Comparison of ENCODE assay signal across 9 cellular contexts in the genomic region with DNA sequence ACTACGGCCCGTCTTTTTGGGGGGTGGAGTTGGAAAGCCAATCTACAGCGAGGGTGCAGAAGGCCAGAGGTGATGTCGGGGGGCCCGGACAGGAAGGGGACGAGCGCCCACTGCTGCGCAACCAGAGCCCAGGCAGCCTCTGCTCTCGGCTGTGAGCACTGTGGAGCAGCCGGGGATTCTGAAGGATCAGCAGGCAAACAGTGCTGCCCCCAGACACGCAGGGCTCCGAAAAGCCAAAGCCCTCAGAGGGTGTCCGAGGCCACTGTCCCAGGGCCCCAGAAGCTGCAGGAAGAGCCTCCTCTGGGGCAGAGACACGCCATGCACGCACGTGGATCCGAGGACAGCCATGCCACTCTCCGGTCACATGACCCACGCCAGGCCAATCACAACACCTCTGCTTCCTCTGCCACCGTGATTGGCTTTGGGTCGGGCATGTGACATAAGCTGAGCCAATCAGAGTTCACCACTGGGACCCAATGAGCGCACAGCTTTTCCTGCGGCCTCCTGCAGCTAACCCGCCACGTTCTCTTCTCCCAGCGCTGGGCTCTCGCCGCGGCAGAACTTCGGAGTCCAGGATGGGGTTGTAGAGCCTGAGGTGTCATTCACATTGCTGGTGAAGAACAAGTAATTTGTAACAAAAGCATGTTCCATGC. TPM values are rescaled to one million over a fixed set of nuclear protein-coding genes. Genes with fewer than 3 reads are reported as not detected.
A peak's percentile ranks its signal among the peaks of the same experiment; 100 is the strongest.
DNase-seq lines count a peak whose midpoint lies in the region; ATAC-seq and TF ChIP-seq lines count a peak whose summit lies in the region.
"Had no signal": no experiment of that assay in that cellular context is flagged by ENCODE, and none has a peak within 500 bp of the region (broad histone marks: within the 10 kb centered on the region; RNA-seq: fewer than 3 reads in every experiment).

No MANE protein-coding gene starts in this region.

- peak overlapping the region in 1 of 2 experiments; percentile 28 for H3K18ac ChIP-seq in mesenchymal stem cell (ENCODE audit: low read depth in 1 of 2, low read length in 2 of 2)

- H2BK12ac ChIP-seq in mesenchymal stem cell (ENCODE audit: low read length in 2 of 2), result no peak overlapping the region

- H3K4me1 ChIP-seq in mesenchymal stem cell (ENCODE audit: control insufficient read depth, insufficient read depth, low read depth, low read length), result peaks cover 7% of the 10 kb centered on the region

- no peak overlapping the region for H3K14ac ChIP-seq in mesenchymal stem cell (ENCODE audit: low read length in 2 of 2)

- DNase-seq in COR-L47 (lab: John Stamatoyannopoulos, UW) (peak; percentile 31), MG63 (peak; percentile 75), caudate nucleus (lab: John Stamatoyannopoulos, UW) (peak in 60 of 61 donors; percentile 12 to 93 (median 72)), mesenchymal stem cell (no peak), T-helper 2 cell (no peak), GM10266 (ENCODE audit: extremely low spot score) (no peak)

- no peak overlapping the region for H2BK15ac ChIP-seq in mesenchymal stem cell (ENCODE audit: low read depth, poor library complexity, severe bottlenecking)

- H4K8ac ChIP-seq in mesenchymal stem cell (ENCODE audit: low read length), result peak overlapping the region; percentile 61

- H3K27me3 ChIP-seq in MG63 (no peaks in the 10 kb centered on the region), mesenchymal stem cell (ENCODE audit: control insufficient read depth in 1 of 2, insufficient read depth in 1 of 2, low read length in 2 of 2) (no peaks in the 10 kb centered on the region)

- no peaks in the 10 kb centered on the region for H3K9me3 ChIP-seq in MG63
- peaks cover 4% of the 10 kb centered on the region for H3K9me3 ChIP-seq in mesenchymal stem cell (ENCODE audit: control insufficient read depth, low read length)

- H3K4ac ChIP-seq in mesenchymal stem cell (ENCODE audit: low read depth in 1 of 2, low read length in 2 of 2), result no peak overlapping the region

- ATAC-seq in HG03095 (IDR thresholded peaks at IDR 0.05; ENCODE audit: unreplicated experiment) (no peak), HG03025 (IDR thresholded peaks at IDR 0.05; ENCODE audit: low FRiP score, unreplicated experiment) (no peak)

- no peaks in the 10 kb centered on the region; the same call in 1 of the 2 replicates for H3K36me3 ChIP-seq in MG63
- H3K36me3 ChIP-seq in mesenchymal stem cell (ENCODE audit: control insufficient read depth in 1 of 2, insufficient read depth in 2 of 2, low read depth in 1 of 2, low read length in 2 of 2), result peaks cover 0 to 9% of the 10 kb centered on the region in 2 experiments

- H3K9ac ChIP-seq in mesenchymal stem cell (ENCODE audit: low read length), result peak overlapping the region; percentile 74

- H3K79me1 ChIP-seq in mesenchymal stem cell (replicated peaks; ENCODE audit: low read length, poor library complexity, severe bottlenecking), result no peaks in the 10 kb centered on the region

- H3K27ac ChIP-seq in caudate nucleus (ENCODE audit: low read depth, low read length) (peak overlapping the region; percentile 41), mesenchymal stem cell (ENCODE audit: low read length, poor library complexity, severe bottlenecking) (no peak overlapping the region)
- H3K27ac ChIP-seq: HL-60 had no signal

- no peak overlapping the region for H2BK5ac ChIP-seq in mesenchymal stem cell (ENCODE audit: low read depth, low read length, poor library complexity, severe bottlenecking)

- H3K4me2 ChIP-seq in mesenchymal stem cell (ENCODE audit: low read length, poor library complexity, severe bottlenecking), result no peak overlapping the region

- H3K4me3 ChIP-seq in MG63, result 0 out of 2 replicates have a peak overlapping the region, but pooled peaks have one; percentile 8
- H3K4me3 ChIP-seq in mesenchymal stem cell (ENCODE audit: insufficient read depth in 1 of 2, low read depth in 1 of 2, low read length in 2 of 2), result peak overlapping the region in 1 of 2 experiments; percentile 67

- no peak overlapping the region for H2AK5ac ChIP-seq in mesenchymal stem cell (ENCODE audit: low read length, severe bottlenecking)

- 94% methylated on average over 29 of the region's 30 CpGs for WGBS in mesenchymal stem cell

- H4K91ac ChIP-seq in mesenchymal stem cell (ENCODE audit: low read length), result peak overlapping the region; percentile 27

- TF ChIP-seq CTCF in GM10266 (IDR thresholded peaks at IDR 0.05; ENCODE audit: control insufficient read depth, insufficient read depth, low read depth, missing control alignments), result no peak

- H2AFZ ChIP-seq in mesenchymal stem cell (ENCODE audit: low read depth, low read length), result no peak overlapping the region

- no peak overlapping the region for H3K23ac ChIP-seq in mesenchymal stem cell (ENCODE audit: low read length in 2 of 2)

- H2BK120ac ChIP-seq in mesenchymal stem cell (ENCODE audit: low read depth, low read length), result no peak overlapping the region

RNA-seq across cellular contexts. Expression of a gene that starts 40.7 kb away (rescaled TPM):
- 5,061 and 6,321 TPM in 2 replicates for total RNA-seq in MG63 (2014; rRNA removed; shearing (Covaris generic); ENCODE audit: low replicate concordance)
- polyA plus RNA-seq in mesenchymal stem cell (2013, experiment 1 of 2), result 7,126 TPM
- polyA plus RNA-seq in mesenchymal stem cell (2013, experiment 2 of 2), result 6,723 TPM

RNA-seq across cellular contexts. Expression of a gene that starts 56.2 kb away (rescaled TPM):
- 0.12 TPM in 1 of 2 replicates, not detected in the other for total RNA-seq in MG63 (2014; rRNA removed; shearing (Covaris generic); ENCODE audit: low replicate concordance)
- polyA plus RNA-seq in mesenchymal stem cell (2013, experiment 1 of 2), result 0.23 TPM
- polyA plus RNA-seq in mesenchymal stem cell (2013, experiment 2 of 2), result 0.15 TPM

Comparison
In these comparisons a context has a peak if more than half of its experiments do, and no peak if none do; other contexts are left out.
1. DNase-seq: peak in COR-L47 (single experiment), MG63 (single experiment) and caudate nucleus (60 of 61); none in mesenchymal stem cell (single experiment), T-helper 2 cell (0 of 5) and GM10266 (single experiment).